Comparison of ENCODE assay signal across 8 cellular contexts in the genomic region with DNA sequence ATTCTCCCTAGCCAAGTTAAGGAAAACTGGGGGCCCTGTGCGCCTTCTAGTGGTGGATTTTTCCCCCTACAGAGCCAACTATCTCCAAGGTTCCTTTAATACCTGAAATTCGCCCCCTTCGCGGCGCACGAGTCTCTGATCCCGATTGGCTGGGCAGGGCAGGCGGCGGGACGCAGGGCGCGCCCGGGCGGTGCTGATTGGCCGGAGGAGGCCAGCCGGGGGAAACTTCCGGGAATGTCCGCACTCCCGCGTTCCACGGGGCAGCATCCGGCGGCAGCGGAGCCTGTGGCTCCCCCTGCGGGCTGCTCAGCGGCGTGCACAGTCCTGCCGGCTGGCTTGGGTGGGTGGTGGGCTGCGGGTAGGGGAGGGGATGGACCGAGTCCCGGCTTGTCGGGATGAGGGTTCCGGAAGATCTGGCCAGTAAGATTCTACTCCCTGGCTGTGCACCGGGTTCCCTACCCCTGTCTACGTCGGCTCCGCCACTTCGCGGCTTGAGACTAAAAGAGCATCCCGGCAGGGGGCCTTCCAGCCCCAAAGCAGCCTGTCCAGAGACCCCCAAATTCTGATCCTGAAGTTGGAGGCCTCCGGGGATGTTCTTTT.
DNase-seq lines count a peak whose midpoint lies in the region; ATAC-seq and TF ChIP-seq lines count a peak whose summit lies in the region.

A gene (plus strand): TSS at position 241 of the 600 bp plus-strand sequence. CDS start 515 bp downstream, outside the sequence.

- peaks cover 20% of the 10 kb centered on the region for H3K36me3 Mint-ChIP-seq in central memory CD8-positive, alpha-beta T cell (ENCODE audit: insufficient read depth)

- in situ Hi-C loops in GM18951 (cut with MboI; ENCODE audit: low sequenced_read_pairs, unreplicated experiment), result no loop called here

- peak; percentile 97 for DNase-seq in AG10803 (ENCODE audit: low read depth)
- peak; percentile 99 for DNase-seq in NCI-H226
- DNase-seq in activated CD4-positive, CD25-positive, alpha-beta regulatory T cell treated with anti-CD3 and anti-CD28 coated beads, Interleukin-2, amount 50 U/mL, for 16 hours (ENCODE audit: low read depth, low spot score), result peak; percentile 79
- peak; percentile 80 to 83 for DNase-seq in central memory CD8-positive, alpha-beta T cell (ENCODE audit: low spot score in 2 of 2)
- peak; percentile 99 for DNase-seq in inferior parietal cortex (ENCODE audit: extremely low spot score)
- DNase-seq in stimulated activated CD4-positive, alpha-beta T cell treated with anti-CD3 and anti-CD28 coated beads, Interleukin-12 subunit alpha, Interleukin-12 subunit beta, amount 100 ng/mL, for 24 hours (ENCODE audit: low read depth in 2 of 2), result peak; percentile 90 to 94

- peak within 1 kb of the TSS; percentile 78 for H3K4me3 ChIP-seq in AG10803 (ENCODE audit: low read length)

- H3K27ac Mint-ChIP-seq in central memory CD8-positive, alpha-beta T cell (ENCODE audit: low read depth), result peak within 1 kb of the TSS; percentile 81

- peak; percentile 70 for ATAC-seq in HG03196 (IDR thresholded peaks at IDR 0.05; ENCODE audit: unreplicated experiment)
- peak; percentile 62 for ATAC-seq in central memory CD8-positive, alpha-beta T cell (replicated peaks; ENCODE audit: extremely low read depth, poor library complexity, severe bottlenecking)

- peak within 1 kb of the TSS; percentile 79 for H3K4me3 Mint-ChIP-seq in central memory CD8-positive, alpha-beta T cell

- H3K27me3 Mint-ChIP-seq in central memory CD8-positive, alpha-beta T cell, result no peaks in the 10 kb centered on the region

- H3K4me1 Mint-ChIP-seq in central memory CD8-positive, alpha-beta T cell, result peaks cover 51% of the 10 kb centered on the region

- peak; percentile 71 for TF ChIP-seq CTCF in AG10803 (conservative IDR thresholded peaks at IDR 0.05; ENCODE audit: low read length)

- H3K9me3 Mint-ChIP-seq in central memory CD8-positive, alpha-beta T cell, result no peaks in the 10 kb centered on the region

- TF ChIP-seq POLR2A in GM18951 (IDR thresholded peaks at IDR 0.05; ENCODE audit: extremely low read depth, insufficient read depth, insufficient read length), result peak; percentile 70

Comparison
In these comparisons a context has a peak if more than half of its experiments do, and no peak if none do; other contexts are left out.
1. Peak in every context shown above with its lines: DNase-seq, ATAC-seq and H3K4me3 ChIP-seq.